5 cellular contexts compared by ENCODE assay signal in genomic region chr22:21442083-21442482, GRCh38. TPM values are rescaled to one million over a fixed set of nuclear protein-coding genes. Genes with fewer than 3 reads are reported as not detected.
"Had no signal": no experiment of that assay in that cellular context is flagged by ENCODE, and none has a peak within 500 bp of the region (broad histone marks: within the 10 kb centered on the region; RNA-seq: fewer than 3 reads in every experiment).

No MANE protein-coding gene starts in this region.

RNA-seq across cellular contexts. Expression of gene RIMBP3B, which starts 58.5 kb away (rescaled TPM):
- total RNA-seq: activated T-helper 2 cell treated with anti-CD3 and anti-CD28 coated beads, Interferon-gamma antibody, Interleukin-2, Interleukin-4, amounts not matched to agents 10 μg/mL and 5 μg/mL and 100 μg/mL, durations not matched to agents 14 hours and 24 hours and 36 hours; body of pancreas; esophagus squamous epithelium; T-helper 17 cell had no signal
- polyA plus RNA-seq: aorta had no signal
